Comparison of ENCODE assay signal across 8 cellular contexts in the genomic region with DNA sequence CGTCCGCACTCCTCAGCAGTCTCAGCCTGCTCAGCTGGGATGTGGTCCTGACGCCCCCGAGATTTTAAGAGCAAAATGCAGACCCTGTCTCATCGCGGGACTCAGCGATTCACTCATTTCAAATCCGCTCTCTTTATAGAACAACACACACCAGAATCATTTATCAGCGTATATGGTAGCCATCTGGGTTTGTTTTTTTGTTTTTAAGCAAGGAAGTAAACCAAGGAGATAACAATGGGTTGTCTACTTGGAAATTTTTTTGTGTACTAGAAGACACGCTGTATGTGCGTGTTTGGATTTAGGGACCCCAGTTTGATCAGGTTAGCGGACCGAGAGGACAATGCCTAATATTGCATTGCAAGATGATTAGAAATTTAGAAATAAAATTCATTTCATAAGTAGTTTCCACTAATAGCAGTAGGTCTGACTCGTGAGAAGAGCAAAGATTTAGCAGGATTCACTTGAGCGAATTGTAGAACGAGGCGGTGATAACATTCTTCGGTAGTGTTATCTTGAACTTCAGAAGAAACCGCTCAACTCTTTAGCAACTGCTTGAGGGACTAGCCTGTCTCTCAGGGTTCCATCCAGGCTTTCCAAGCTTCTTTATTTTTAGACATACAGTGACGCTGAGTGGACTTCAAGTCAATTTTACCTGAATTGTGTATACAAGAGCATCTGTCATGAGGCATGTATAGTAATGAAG. TPM values are rescaled to one million over a fixed set of nuclear protein-coding genes. Genes with fewer than 3 reads are reported as not detected.
DNase-seq lines count a peak whose midpoint lies in the region; ATAC-seq and TF ChIP-seq lines count a peak whose summit lies in the region.

No MANE protein-coding gene starts in this region.

- H3K36me3 ChIP-seq in SK-N-SH (replicated peaks in 1 of 2; ENCODE audit: control insufficient read depth in 1 of 2, insufficient read depth in 2 of 2, low read length in 1 of 2) (peaks cover 0 to 2% of the 10 kb centered on the region in 2 experiments), neuron (ENCODE audit: insufficient read depth, low read length) (no peaks in the 10 kb centered on the region)

- CTCF ChIA-PET in CD4-positive, alpha-beta T cell (lab: Charles Lee): no interaction called here
- CTCF ChIA-PET in SK-N-SH (lab: Yijun Ruan, JAX): interaction anchor here (1.0 to 1.3 kb wide), 2 partner anchors 65 to 128 kb away, joined by 3 to 5 read pairs; no protein-coding TSS in a partner anchor

- H3K4me2 ChIP-seq in SK-N-SH: peak overlapping the region; percentile 80

- no peaks in the 10 kb centered on the region for H3K9me3 ChIP-seq in CD4-positive, alpha-beta T cell (ENCODE audit: control insufficient read depth, low read length)
- H3K9me3 ChIP-seq in SK-N-SH (no peaks in the 10 kb centered on the region), neuron (ENCODE audit: low read length) (no peaks in the 10 kb centered on the region)

- H2AFZ ChIP-seq in SK-N-SH (ENCODE audit: low read depth) (peak overlapping the region; percentile 81), neuron (ENCODE audit: low read depth, low read length) (peak overlapping the region; percentile 61)

- H3K9ac ChIP-seq in SK-N-SH: peak overlapping the region; percentile 90

- peak overlapping the region; percentile 83 to 94 for H3K4me3 ChIP-seq in SK-N-SH (ENCODE audit: low read depth in 2 of 2, low read length in 1 of 2)
- H3K4me3 ChIP-seq in neuron (ENCODE audit: low read length): peak overlapping the region; percentile 76

- no peak for TF ChIP-seq RAD21 in SK-N-SH (IDR thresholded peaks at IDR 0.05; ENCODE audit: low read length)

- DNase-seq in CD4-positive, alpha-beta T cell: no peak
- DNase-seq in SK-N-SH: no peak
- DNase-seq in epithelial cell of prostate (ENCODE audit: low read depth, low spot score): no peak
- DNase-seq in AG08395 (ENCODE audit: low spot score): no peak
- no peak for DNase-seq in stimulated activated CD4-positive, alpha-beta T cell treated with anti-CD3 and anti-CD28 coated beads, Interleukin-4, amount 100 ng/mL, for 1 hour

- peaks cover 31% of the 10 kb centered on the region for H3K36me3 Mint-ChIP-seq in CD4-positive, alpha-beta T cell (ENCODE audit: low read depth)

- no peak for ATAC-seq in CD4-positive, alpha-beta T cell (ENCODE audit: poor library complexity)
- ATAC-seq in GM19023 (IDR thresholded peaks at IDR 0.05; ENCODE audit: unreplicated experiment): peak; percentile 11
- peak; percentile 5 for ATAC-seq in HG03175 (IDR thresholded peaks at IDR 0.05; ENCODE audit: unreplicated experiment)

- peak overlapping the region; percentile 90 for H3K27ac ChIP-seq in CD4-positive, alpha-beta T cell (ENCODE audit: low read depth, low read length)
- H3K27ac ChIP-seq in SK-N-SH (ENCODE audit: low read depth in 2 of 2, low read length in 1 of 2) (peak overlapping the region; percentile 97 to 99), epithelial cell of prostate (peak overlapping the region; percentile 97)

- intact Hi-C loops in CD4-positive, alpha-beta T cell (cut with DNase I, micrococcal nuclease): loop anchor here (2.0 to 10.0 kb wide), 4 partner anchors 129 to 435 kb away; partner anchors contain the start of genes APP (in 1 of the 2) and MRPL39 (in 1 of the 2)

- H3F3A ChIP-seq in SK-N-SH (replicated peaks; ENCODE audit: insufficient read depth): peaks cover 17% of the 10 kb centered on the region

- H3K27ac Mint-ChIP-seq in CD4-positive, alpha-beta T cell: peak overlapping the region; percentile 97

- H3K27me3 Mint-ChIP-seq in CD4-positive, alpha-beta T cell: no peaks in the 10 kb centered on the region

- peaks cover 13 to 24% of the 10 kb centered on the region in 2 experiments; a peak in 3 of 4 replicates for H3K4me1 ChIP-seq in SK-N-SH (ENCODE audit: control insufficient read depth in 1 of 2, insufficient read depth in 2 of 2, low read depth in 1 of 2, low read length in 1 of 2)
- H3K4me1 ChIP-seq in neuron (ENCODE audit: insufficient read depth, low read length): peaks cover 25% of the 10 kb centered on the region

- peaks cover 86% of the 10 kb centered on the region for H3K79me2 ChIP-seq in SK-N-SH (ENCODE audit: insufficient read depth)

- 2% methylated on average over 17 of the region's 20 CpGs for WGBS in SK-N-SH (ENCODE audit: low lambda C conversion rate)

- H3K4me1 Mint-ChIP-seq in CD4-positive, alpha-beta T cell (ENCODE audit: low read depth): peaks cover 70% of the 10 kb centered on the region

- no peak for TF ChIP-seq CTCF in CD4-positive, alpha-beta T cell (IDR thresholded peaks at IDR 0.05)
- no peak for TF ChIP-seq CTCF in SK-N-SH (IDR thresholded peaks at IDR 0.05)

- TF ChIP-seq EP300 in SK-N-SH (IDR thresholded peaks at IDR 0.05; ENCODE audit: borderline replicate concordance in 1 of 2, low read depth in 1 of 2, low read length in 1 of 2): no peak

- no peaks in the 10 kb centered on the region for H3K27me3 ChIP-seq in CD4-positive, alpha-beta T cell (ENCODE audit: control insufficient read depth, insufficient read depth, low read length)
- H3K27me3 ChIP-seq in SK-N-SH (ENCODE audit: insufficient read depth) (no peaks in the 10 kb centered on the region), neuron (ENCODE audit: insufficient read depth, low read length) (no peaks in the 10 kb centered on the region)

- H3K4me3 Mint-ChIP-seq in CD4-positive, alpha-beta T cell: peak overlapping the region; percentile 100

- H3K9me3 Mint-ChIP-seq in CD4-positive, alpha-beta T cell: no peaks in the 10 kb centered on the region

- no peaks in the 10 kb centered on the region for H3K9me2 ChIP-seq in SK-N-SH

- H4K20me1 ChIP-seq in SK-N-SH (ENCODE audit: insufficient read depth): peaks cover 14% of the 10 kb centered on the region; the same call in 1 of the 2 replicates

- POLR2A ChIA-PET in CD4-positive, alpha-beta T cell (lab: Charles Lee): interaction anchor here (0.9 to 2.8 kb wide), 5 partner anchors 15 to 433 kb away, joined by 3 to 32 read pairs (median 6); partner anchors contain the start of gene MRPL39
- POLR2A ChIA-PET in SK-N-SH (lab: Yijun Ruan, JAX): no interaction called here

TF ChIP-seq in SK-N-SH, 30 proteins besides CTCF, POLR2A, EP300 and RAD21 (continues in another document):
- no peak for TF ChIP-seq RFX5 (IDR thresholded peaks at IDR 0.05; ENCODE audit: low read length)
- TF ChIP-seq, protein P1, sequence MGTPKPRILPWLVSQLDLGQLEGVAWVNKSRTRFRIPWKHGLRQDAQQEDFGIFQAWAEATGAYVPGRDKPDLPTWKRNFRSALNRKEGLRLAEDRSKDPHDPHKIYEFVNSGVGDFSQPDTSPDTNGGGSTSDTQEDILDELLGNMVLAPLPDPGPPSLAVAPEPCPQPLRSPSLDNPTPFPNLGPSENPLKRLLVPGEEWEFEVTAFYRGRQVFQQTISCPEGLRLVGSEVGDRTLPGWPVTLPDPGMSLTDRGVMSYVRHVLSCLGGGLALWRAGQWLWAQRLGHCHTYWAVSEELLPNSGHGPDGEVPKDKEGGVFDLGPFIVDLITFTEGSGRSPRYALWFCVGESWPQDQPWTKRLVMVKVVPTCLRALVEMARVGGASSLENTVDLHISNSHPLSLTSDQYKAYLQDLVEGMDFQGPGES (IDR thresholded peaks at IDR 0.05; ENCODE audit: low read depth, low read length): no peak
- no peak for TF ChIP-seq MEF2A (IDR thresholded peaks at IDR 0.05; ENCODE audit: borderline replicate concordance, low read depth)
- TF ChIP-seq CHD2 (IDR thresholded peaks at IDR 0.05; ENCODE audit: low read length, partially characterized antibody): peak; percentile 43
- TF ChIP-seq, protein P2, sequence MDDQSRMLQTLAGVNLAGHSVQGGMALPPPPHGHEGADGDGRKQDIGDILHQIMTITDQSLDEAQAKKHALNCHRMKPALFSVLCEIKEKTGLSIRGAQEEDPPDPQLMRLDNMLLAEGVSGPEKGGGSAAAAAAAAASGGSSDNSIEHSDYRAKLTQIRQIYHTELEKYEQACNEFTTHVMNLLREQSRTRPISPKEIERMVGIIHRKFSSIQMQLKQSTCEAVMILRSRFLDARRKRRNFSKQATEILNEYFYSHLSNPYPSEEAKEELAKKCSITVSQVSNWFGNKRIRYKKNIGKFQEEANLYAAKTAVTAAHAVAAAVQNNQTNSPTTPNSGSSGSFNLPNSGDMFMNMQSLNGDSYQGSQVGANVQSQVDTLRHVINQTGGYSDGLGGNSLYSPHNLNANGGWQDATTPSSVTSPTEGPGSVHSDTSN (IDR thresholded peaks at IDR 0.05): no peak
- no peak for TF ChIP-seq USF2 (IDR thresholded peaks at IDR 0.05; ENCODE audit: borderline replicate concordance, low read depth, low read length)
- TF ChIP-seq GATA2 (CRISPR knock-in tag; IDR thresholded peaks at IDR 0.05): no peak
- no peak for TF ChIP-seq ELF1 (IDR thresholded peaks at IDR 0.05)
- no peak for TF ChIP-seq FOSL2 (IDR thresholded peaks at IDR 0.05; ENCODE audit: borderline replicate concordance, low read depth)
- TF ChIP-seq POLR2AphosphoS5 (IDR thresholded peaks at IDR 0.05; ENCODE audit: low read depth, low read length): peak; percentile 3; the same call in 1 of the 2 replicates
- TF ChIP-seq RXRA (IDR thresholded peaks at IDR 0.05; ENCODE audit: borderline replicate concordance, low read depth): no peak
- no peak for TF ChIP-seq USF1 (IDR thresholded peaks at IDR 0.05; ENCODE audit: borderline replicate concordance, low read depth)

RNA-seq across cellular contexts. Expression of gene GABPA, which starts 1.3 kb away (rescaled TPM):
- 10 to 100 TPM; 23.5 to 23.6 TPM for total RNA-seq in CD4-positive, alpha-beta T cell
- polyA plus RNA-seq in SK-N-SH (2012; rRNA removed): 6.2 and 7.9 TPM in 2 replicates
- polyA plus RNA-seq in SK-N-SH (2012; cell fraction: cytosol; rRNA removed): 10.1 and 11.8 TPM in 2 replicates
- 5.6 and 10.4 TPM in 2 replicates for polyA plus RNA-seq in SK-N-SH (2012; cell fraction: nucleus; rRNA removed)

RNA-seq across cellular contexts. Expression of gene ATP5PF, which starts 1.3 kb away (rescaled TPM):
- total RNA-seq in CD4-positive, alpha-beta T cell: 10 to 100 TPM; 26.7 to 30.3 TPM
- polyA plus RNA-seq in SK-N-SH (2012; rRNA removed): 277 and 307 TPM in 2 replicates
- polyA plus RNA-seq in SK-N-SH (2012; cell fraction: cytosol; rRNA removed): 465 and 612 TPM in 2 replicates
- polyA plus RNA-seq in SK-N-SH (2012; cell fraction: nucleus; rRNA removed): 43.6 and 56.1 TPM in 2 replicates
